ENCODE assay signal across 16 cellular contexts in genomic region chr1:25009675-25010262, GRCh38.
A peak's percentile ranks its signal among the peaks of the same experiment; 100 is the strongest.
DNase-seq lines count a peak whose midpoint lies in the region; ATAC-seq and TF ChIP-seq lines count a peak whose summit lies in the region.
"Had no signal": no experiment of that assay in that cellular context is flagged by ENCODE, and none has a peak within 500 bp of the region (broad histone marks: within the 10 kb centered on the region; RNA-seq: fewer than 3 reads in every experiment).

No MANE protein-coding gene starts in this region.

- no peaks in the 10 kb centered on the region for H3K27me3 ChIP-seq in CD8-positive, alpha-beta T cell (ENCODE audit: insufficient read depth, low read length)
- H3K27me3 ChIP-seq in ascending aorta: no peaks in the 10 kb centered on the region

- H3K36me3 Mint-ChIP-seq in CD8-positive, alpha-beta T cell: no peaks in the 10 kb centered on the region
- no peaks in the 10 kb centered on the region for H3K36me3 Mint-ChIP-seq in activated CD8-positive, alpha-beta T cell treated with anti-CD3 and anti-CD28 coated beads for 36 hours (ENCODE audit: low read depth)

- H3K27ac Mint-ChIP-seq in CD8-positive, alpha-beta T cell: no peak overlapping the region
- peak overlapping the region; percentile 75 for H3K27ac Mint-ChIP-seq in activated CD8-positive, alpha-beta T cell treated with anti-CD3 and anti-CD28 coated beads for 36 hours

- no peaks in the 10 kb centered on the region for H3K9me3 ChIP-seq in CD8-positive, alpha-beta T cell (ENCODE audit: low read length)
- H3K9me3 ChIP-seq in ascending aorta: no peaks in the 10 kb centered on the region
- H3K9me3 ChIP-seq: transverse colon had no signal

- CTCF ChIA-PET in CD8-positive, alpha-beta T cell (lab: Charles Lee): interaction anchor here (0.7 to 2.5 kb wide), 7 partner anchors 13 to 194 kb away, joined by 3 to 8 read pairs (median 4); no protein-coding TSS in a partner anchor
- CTCF ChIA-PET in activated CD8-positive, alpha-beta T cell treated with anti-CD3 and anti-CD28 coated beads for 36 hours (lab: Charles Lee): interaction anchor here (0.6 to 5.4 kb wide), 7 partner anchors 10 to 77 kb away, joined by 3 to 23 read pairs (median 5); no protein-coding TSS in a partner anchor

- intact Hi-C loops in CD8-positive, alpha-beta T cell (cut with DNase I, micrococcal nuclease): no loop called here
- intact Hi-C loops in activated CD8-positive, alpha-beta T cell treated with anti-CD3 and anti-CD28 coated beads for 36 hours (cut with micrococcal nuclease): loop anchor here (10.0 kb wide), 1 partner anchor 555 kb away; no protein-coding TSS in a partner anchor
- intact Hi-C loops in ascending aorta (cut with DNase I): no loop called here

- no peak overlapping the region for H3K4me3 ChIP-seq in CD8-positive, alpha-beta T cell (ENCODE audit: low read depth, low read length)
- no peak overlapping the region for H3K4me3 ChIP-seq in GM12865 (ENCODE audit: low read depth, low read length)
- H3K4me3 ChIP-seq in epithelial cell of esophagus (ENCODE audit: low read length): no peak overlapping the region
- H3K4me3 ChIP-seq in ascending aorta: no peak overlapping the region
- H3K4me3 ChIP-seq: transverse colon had no signal

- peaks cover 77% of the 10 kb centered on the region for H3K4me1 ChIP-seq in CD8-positive, alpha-beta T cell (ENCODE audit: insufficient read depth, low read length)
- no peaks in the 10 kb centered on the region for H3K4me1 ChIP-seq in ascending aorta

- ATAC-seq in CD8-positive, alpha-beta T cell: peak; percentile 44
- ATAC-seq in activated CD8-positive, alpha-beta T cell treated with anti-CD3 and anti-CD28 coated beads for 36 hours: peak; percentile 81
- ATAC-seq: right cardiac atrium had no signal

- H3K36me3 ChIP-seq in CD8-positive, alpha-beta T cell (ENCODE audit: insufficient read depth, low read length): no peaks in the 10 kb centered on the region
- H3K36me3 ChIP-seq in ascending aorta: no peaks in the 10 kb centered on the region
- H3K36me3 ChIP-seq: transverse colon had no signal

- no peak overlapping the region for H3K4me3 Mint-ChIP-seq in CD8-positive, alpha-beta T cell
- peak overlapping the region; percentile 18 for H3K4me3 Mint-ChIP-seq in activated CD8-positive, alpha-beta T cell treated with anti-CD3 and anti-CD28 coated beads for 36 hours

- no peak overlapping the region for H3K27ac ChIP-seq in CD8-positive, alpha-beta T cell (ENCODE audit: low read depth, low read length)
- H3K27ac ChIP-seq in ascending aorta: no peak overlapping the region
- H3K27ac ChIP-seq: transverse colon had no signal

- no peaks in the 10 kb centered on the region for H3K27me3 Mint-ChIP-seq in CD8-positive, alpha-beta T cell (ENCODE audit: low read depth)
- H3K27me3 Mint-ChIP-seq in activated CD8-positive, alpha-beta T cell treated with anti-CD3 and anti-CD28 coated beads for 36 hours: no peaks in the 10 kb centered on the region

- no peak for TF ChIP-seq CTCF in CD8-positive, alpha-beta T cell (IDR thresholded peaks at IDR 0.05)
- TF ChIP-seq CTCF in GM12865 (IDR thresholded peaks at IDR 0.05; ENCODE audit: insufficient read depth, low read depth, low read length, missing control alignments) (no peak), epithelial cell of esophagus (IDR thresholded peaks at IDR 0.05; ENCODE audit: insufficient read depth, low read depth, low read length, missing control alignments) (no peak), ascending aorta (IDR thresholded peaks at IDR 0.05) (no peak)
- TF ChIP-seq CTCF in activated CD8-positive, alpha-beta T cell treated with anti-CD3 and anti-CD28 coated beads for 36 hours (IDR thresholded peaks at IDR 0.05): no peak

- POLR2A ChIA-PET in CD8-positive, alpha-beta T cell (lab: Charles Lee): interaction anchor here (1.2 to 3.4 kb wide), 2 partner anchors 13 to 14 kb away, joined by 3 to 15 read pairs; no protein-coding TSS in a partner anchor
- POLR2A ChIA-PET in activated CD8-positive, alpha-beta T cell treated with anti-CD3 and anti-CD28 coated beads for 36 hours (lab: Charles Lee): interaction anchor here (0.8 to 6.8 kb wide), 10 partner anchors 9 to 80 kb away, joined by 3 to 55 read pairs (median 6); partner anchors contain the start of gene RUNX3

- H3K4me1 Mint-ChIP-seq in CD8-positive, alpha-beta T cell (ENCODE audit: low read depth): peaks cover 72% of the 10 kb centered on the region
- H3K4me1 Mint-ChIP-seq in activated CD8-positive, alpha-beta T cell treated with anti-CD3 and anti-CD28 coated beads for 36 hours (ENCODE audit: low read depth): peaks cover 83% of the 10 kb centered on the region

- DNase-seq in CD8-positive, alpha-beta T cell: no peak
- peak; percentile 48 for DNase-seq in GM12865 (ENCODE audit: low read depth)
- DNase-seq in activated CD8-positive, alpha-beta T cell treated with anti-CD3 and anti-CD28 coated beads for 36 hours: peak; percentile 89
- DNase-seq in epithelial cell of esophagus (ENCODE audit: low read depth): peak; percentile 21
- DNase-seq in ascending aorta (ENCODE audit: low spot score in 2 of 2): no peak
- no peak for DNase-seq in AG08395 (ENCODE audit: low spot score)
- DNase-seq in effector CD4-positive, alpha-beta T cell: no peak
- DNase-seq: C1 segment of cervical spinal cord, cerebellar nuclear complex, NCI-H2081 treated with DMSO at 0.1 percent for 48 hours, NCI-H524, occipital lobe, right cardiac atrium, SIG-M5, T-helper 9 cell, transverse colon had no signal

- H3K9me3 Mint-ChIP-seq in CD8-positive, alpha-beta T cell: no peaks in the 10 kb centered on the region
- peaks cover 2% of the 10 kb centered on the region for H3K9me3 Mint-ChIP-seq in activated CD8-positive, alpha-beta T cell treated with anti-CD3 and anti-CD28 coated beads for 36 hours

Comparison
In these comparisons a context has a peak if more than half of its experiments do, and no peak if none do; other contexts are left out.
1. DNase-seq: peak in GM12865 (single experiment), activated CD8-positive, alpha-beta T cell treated with anti-CD3 and anti-CD28 coated beads for 36 hours (single experiment) and epithelial cell of esophagus (single experiment); none in CD8-positive, alpha-beta T cell (0 of 7), ascending aorta (0 of 2), AG08395 (single experiment) and effector CD4-positive, alpha-beta T cell (single experiment).